13 cellular contexts compared by ENCODE assay signal in genomic region chr1:157404063-157404501, GRCh38.
A peak's percentile ranks its signal among the peaks of the same experiment; 100 is the strongest.
DNase-seq lines count a peak whose midpoint lies in the region; ATAC-seq and TF ChIP-seq lines count a peak whose summit lies in the region.
"Had no signal": no experiment of that assay in that cellular context is flagged by ENCODE, and none has a peak within 500 bp of the region (broad histone marks: within the 10 kb centered on the region; RNA-seq: fewer than 3 reads in every experiment).

No MANE protein-coding gene starts in this region.

- H3K36me3 Mint-ChIP-seq in neural progenitor cell (no peaks in the 10 kb centered on the region), HFFc6 (ENCODE audit: low read depth) (no peaks in the 10 kb centered on the region)

- H3K9me3 ChIP-seq in neural progenitor cell (ENCODE audit: low read depth), result no peaks in the 10 kb centered on the region
- H3K9me3 ChIP-seq: vagina had no signal

- ATAC-seq in GM18909 (IDR thresholded peaks at IDR 0.05; ENCODE audit: poor library complexity, unreplicated experiment) (peak; percentile 27), HG02884 (IDR thresholded peaks at IDR 0.05; ENCODE audit: unreplicated experiment) (peak; percentile 19), HG02623 (IDR thresholded peaks at IDR 0.05; ENCODE audit: unreplicated experiment) (no peak)
- ATAC-seq: activated T-helper 17 cell treated with anti-CD3 and anti-CD28 coated beads, Interleukin-2, amount 50 U/mL, for 72 hours had no signal

- DNase-seq in RPMI8226 (peak; percentile 47), neural progenitor cell (ENCODE audit: low spot score) (no peak), GM19240 (ENCODE audit: insufficient read length, low spot score) (no peak), HFFc6 (no peak)
- DNase-seq in activated CD4-positive, CD25-positive, alpha-beta regulatory T cell treated with anti-CD3 and anti-CD28 coated beads, Interleukin-2, amount 50 U/mL, for 72 hours, result no peak
- DNase-seq: DMS153; mesenchymal stem cell; NK-92 treated with Interleukin-12 subunit alpha and Interleukin-12 subunit beta, amount 100 ng/mL, for 24 hours had no signal

- no peaks in the 10 kb centered on the region for H3K9me3 Mint-ChIP-seq in neural progenitor cell
- H3K9me3 Mint-ChIP-seq in HFFc6, result no peaks in the 10 kb centered on the region
- H3K9me3 Mint-ChIP-seq: activated T-helper 17 cell treated with anti-CD3 and anti-CD28 coated beads, Interleukin-2, amount 50 U/mL, for 72 hours had no signal

- H3K27ac ChIP-seq in neural progenitor cell, result no peak overlapping the region
- H3K27ac ChIP-seq: vagina had no signal

- no peaks in the 10 kb centered on the region for H3F3A ChIP-seq in neural progenitor cell (ENCODE audit: low read depth)

- no peaks in the 10 kb centered on the region for H4K20me1 ChIP-seq in neural progenitor cell (ENCODE audit: low read depth)

- H3K4me1 ChIP-seq in neural progenitor cell, result no peaks in the 10 kb centered on the region
- H3K4me1 ChIP-seq: vagina had no signal

- peak overlapping the region; percentile 71 for H2AFZ ChIP-seq in neural progenitor cell (replicated peaks)

- H3K27ac Mint-ChIP-seq in neural progenitor cell (no peak overlapping the region), HFFc6 (no peak overlapping the region)
- H3K27ac Mint-ChIP-seq: activated T-helper 17 cell treated with anti-CD3 and anti-CD28 coated beads, Interleukin-2, amount 50 U/mL, for 72 hours had no signal

- H3K27me3 ChIP-seq in neural progenitor cell, result no peaks in the 10 kb centered on the region
- H3K27me3 ChIP-seq: vagina had no signal

- no peaks in the 10 kb centered on the region for H3K27me3 Mint-ChIP-seq in neural progenitor cell (ENCODE audit: insufficient read depth, low read depth)
- H3K27me3 Mint-ChIP-seq in HFFc6 (ENCODE audit: insufficient read depth), result peaks cover 10% of the 10 kb centered on the region

- no peaks in the 10 kb centered on the region for H3K79me2 ChIP-seq in neural progenitor cell (ENCODE audit: low read depth)

- TF ChIP-seq CTCF in neural progenitor cell (IDR thresholded peaks at IDR 0.05) (no peak), HFFc6 (IDR thresholded peaks at IDR 0.05) (no peak)

- H3K9ac ChIP-seq in neural progenitor cell, result no peak overlapping the region

- H3K4me3 Mint-ChIP-seq in neural progenitor cell (no peak overlapping the region), HFFc6 (no peak overlapping the region)
- H3K4me3 Mint-ChIP-seq: activated T-helper 17 cell treated with anti-CD3 and anti-CD28 coated beads, Interleukin-2, amount 50 U/mL, for 72 hours had no signal

- H3K4me1 Mint-ChIP-seq in neural progenitor cell, result no peaks in the 10 kb centered on the region
- no peaks in the 10 kb centered on the region for H3K4me1 Mint-ChIP-seq in HFFc6 (ENCODE audit: low read depth)
- H3K4me1 Mint-ChIP-seq: activated T-helper 17 cell treated with anti-CD3 and anti-CD28 coated beads, Interleukin-2, amount 50 U/mL, for 72 hours had no signal

- no peak overlapping the region for H3K4me3 ChIP-seq in neural progenitor cell
- H3K4me3 ChIP-seq: vagina had no signal

- H3K36me3 ChIP-seq in neural progenitor cell, result no peaks in the 10 kb centered on the region
- H3K36me3 ChIP-seq: vagina had no signal

- no peak overlapping the region for H3K4me2 ChIP-seq in neural progenitor cell
